ENCODE assay signal across 8 cellular contexts in the genomic region with DNA sequence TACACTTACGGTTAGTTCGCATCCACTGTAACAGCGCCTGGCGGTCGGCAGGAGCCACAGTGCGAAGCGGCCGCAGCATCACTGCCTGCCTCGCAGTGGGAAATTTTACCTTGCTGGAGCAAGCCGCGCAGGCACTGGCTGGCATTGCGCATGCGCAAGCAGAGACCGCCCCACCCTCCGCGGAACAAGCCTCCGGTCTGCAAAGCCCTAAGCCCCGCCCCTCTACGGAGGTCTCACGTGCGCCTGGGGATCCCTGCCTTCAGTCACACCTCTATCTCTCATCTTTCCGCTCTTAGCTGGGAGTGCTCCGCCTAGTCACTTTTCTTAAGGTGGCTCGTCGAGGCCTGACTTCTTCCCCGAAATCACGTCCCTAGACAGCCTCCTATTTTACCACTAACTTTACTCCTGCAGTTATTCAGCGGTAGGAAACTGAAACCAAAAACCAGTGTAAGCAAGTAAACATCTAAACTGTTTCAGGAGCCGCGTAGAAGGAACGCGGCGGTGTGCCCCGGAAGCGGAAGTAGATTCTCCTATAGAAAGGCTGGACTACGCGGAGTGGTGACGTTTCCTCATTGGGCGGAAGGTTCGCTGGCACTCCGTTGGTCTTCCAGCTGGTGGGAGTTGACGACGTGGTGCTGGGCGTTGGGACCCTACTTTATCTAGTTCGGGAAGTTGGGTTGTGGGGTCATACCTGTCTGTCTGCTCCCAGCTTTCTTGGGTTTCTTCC. TPM values are rescaled to one million over a fixed set of nuclear protein-coding genes. Genes with fewer than 3 reads are reported as not detected.
A peak's percentile ranks its signal among the peaks of the same experiment; 100 is the strongest.
DNase-seq lines count a peak whose midpoint lies in the region; ATAC-seq and TF ChIP-seq lines count a peak whose summit lies in the region.

Gene SRP54, plus strand, starts transcription at position 572 of the 727 bp plus-strand sequence. CDS start 13,718 bp downstream, outside the sequence.

- in situ Hi-C loops in astrocyte of the cerebellum (cut with HindIII; ENCODE audit: low sequenced_read_pairs), result no loop called here

- H3K27me3 ChIP-seq in rectal smooth muscle tissue (ENCODE audit: control insufficient read depth, insufficient read depth, low read length) (no peaks in the 10 kb centered on the region), aorta (ENCODE audit: control insufficient read depth in 1 of 2, insufficient read depth in 2 of 2, low read length in 1 of 2) (no peaks in the 10 kb centered on the region)

- H3K27ac ChIP-seq in rectal smooth muscle tissue (ENCODE audit: low read depth, low read length), result peak within 1 kb of the TSS; percentile 100
- H3K27ac ChIP-seq in aorta (ENCODE audit: low read depth in 1 of 2, low read length in 2 of 2), result peak within 1 kb of the TSS; percentile 73 to 88

- peak within 1 kb of the TSS; percentile 91 for H3K9ac ChIP-seq in rectal smooth muscle tissue (ENCODE audit: low read length)

- H3K9me3 ChIP-seq in aorta (ENCODE audit: control insufficient read depth, low read length), result no peaks in the 10 kb centered on the region

- peak; percentile 24 for TF ChIP-seq CTCF in astrocyte of the cerebellum (IDR thresholded peaks at IDR 0.05; ENCODE audit: low read depth, low read length, missing control alignments)

- intact Hi-C loops in aorta (cut with DNase I), result loop anchor here (2.0 to 5.0 kb wide), 4 partner anchors 65 to 140 kb away; partner anchors contain the start of genes FAM177A1 (in 2 of the 2), PPP2R3C (in 1 of the 2) and PRORP (in 1 of the 2)

- H3K4me1 ChIP-seq in rectal smooth muscle tissue (ENCODE audit: control insufficient read depth, insufficient read depth, low read length) (peaks cover 12% of the 10 kb centered on the region), aorta (ENCODE audit: control insufficient read depth in 1 of 2, insufficient read depth in 2 of 2, low read length in 2 of 2) (no peaks in the 10 kb centered on the region)

- peak within 1 kb of the TSS; percentile 97 for H3K4me3 ChIP-seq in astrocyte of the cerebellum (ENCODE audit: low read depth, low read length)
- H3K4me3 ChIP-seq in rectal smooth muscle tissue (ENCODE audit: low read length), result peak within 1 kb of the TSS; percentile 99
- H3K4me3 ChIP-seq in aorta (ENCODE audit: low read length in 2 of 2), result peak within 1 kb of the TSS; percentile 71 to 85

- H3K36me3 ChIP-seq in rectal smooth muscle tissue (ENCODE audit: control insufficient read depth, insufficient read depth, low read length), result no peaks in the 10 kb centered on the region
- H3K36me3 ChIP-seq in aorta (ENCODE audit: control insufficient read depth in 1 of 2, insufficient read depth in 2 of 2, low read length in 1 of 2), result no peaks in the 10 kb centered on the region

- DNase-seq in NCI-H2029 (lab: John Stamatoyannopoulos, UW) (peak; percentile 100), T-helper 22 cell (ENCODE audit: low read depth) (peak; percentile 100), astrocyte of the cerebellum (ENCODE audit: low read depth) (peak; percentile 96), hepatic stellate cell (ENCODE audit: low spot score) (peak; percentile 93), aorta (peak; percentile 99)

- ATAC-seq in GM18508 (IDR thresholded peaks at IDR 0.05; ENCODE audit: insufficient read depth, unreplicated experiment) (peak; percentile 57), HG02981 (IDR thresholded peaks at IDR 0.05; ENCODE audit: unreplicated experiment) (peak; percentile 80), aorta (ENCODE audit: low FRiP score) (peak; percentile 98)

- WGBS in aorta, 2 donors, result 0% methylated on average over 45 of the region's 45 CpGs

RNA-seq across cellular contexts. Expression of gene SRP54, which starts in this region (rescaled TPM):
- 10 to 100 TPM; 48.7 to 57.5 TPM for total RNA-seq in aorta
- 10 to 100 TPM; 20.2 to 34.5 TPM for polyA plus RNA-seq in aorta

Comparison
In these comparisons a context has a peak if more than half of its experiments do, and no peak if none do; other contexts are left out.
1. Peak in every context shown above with its lines: DNase-seq, ATAC-seq, H3K4me3 ChIP-seq and H3K27ac ChIP-seq.